2 cellular contexts compared by ENCODE assay signal in genomic region chr18:31799257-31799656, GRCh38. TPM values are rescaled to one million over a fixed set of nuclear protein-coding genes. Genes with fewer than 3 reads are reported as not detected.
"Had no signal": no experiment of that assay in that cellular context is flagged by ENCODE, and none has a peak within 500 bp of the region (broad histone marks: within the 10 kb centered on the region; RNA-seq: fewer than 3 reads in every experiment).

No MANE protein-coding gene starts in this region.

RNA-seq across cellular contexts. Expression of gene SLC25A52, which starts 38.6 kb away (rescaled TPM):
- total RNA-seq: G401, GM12878 had no signal
- polyA plus RNA-seq: GM12878 had no signal
